Comparison of ENCODE assay signal across 21 cellular contexts in the genomic region with DNA sequence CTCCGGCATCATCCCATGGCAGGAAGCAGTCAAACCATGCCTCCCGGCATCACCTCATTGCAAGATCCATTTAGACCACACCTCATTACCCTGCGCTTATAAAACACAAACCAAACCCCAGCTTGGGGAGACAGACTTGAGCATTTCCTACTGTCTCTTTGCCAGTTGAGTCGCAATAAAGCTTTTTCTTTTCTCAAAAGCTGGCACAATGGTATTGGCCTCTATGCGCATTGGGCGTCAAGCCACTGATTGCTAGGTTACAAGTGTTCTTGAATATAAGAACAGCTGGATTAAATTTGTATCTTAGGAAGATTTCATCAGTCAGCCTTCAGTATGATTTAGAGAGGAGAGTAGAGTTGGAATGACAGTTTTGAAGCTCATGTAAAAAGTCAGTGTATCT.
"Had no signal": no experiment of that assay in that cellular context is flagged by ENCODE, and none has a peak within 500 bp of the region (broad histone marks: within the 10 kb centered on the region; RNA-seq: fewer than 3 reads in every experiment).

No MANE protein-coding gene starts in this region.

- ATAC-seq: gastrocnemius medialis, left ventricle myocardium superior had no signal

- H3K9me3 Mint-ChIP-seq: endodermal cell; stimulated activated naive B cell treated with anti-CD40 and anti-IgM and Interleukin-4, amounts not matched to agents 10 μg/mL and 1 μg/mL and 100 μg/mL, for 72 hours; T-helper 1 cell treated with Interleukin-12 subunit alpha and Interleukin-12 subunit beta and Interleukin-4 antibody, amounts not matched to agents 30 μg/mL and 1 μg/mL, for 36 hours had no signal

- H3K4me1 ChIP-seq: gastrocnemius medialis, right lobe of liver, testis, vagina had no signal

- H3K27ac ChIP-seq: coronary artery, gastrocnemius medialis, right lobe of liver, testis, vagina had no signal

- DNase-seq: activated CD4-positive, CD25-positive, alpha-beta regulatory T cell; activated CD8-positive, alpha-beta memory T cell treated with anti-CD3 and anti-CD28 coated beads for 24 hours; activated CD8-positive, alpha-beta memory T cell treated with anti-CD3 and anti-CD28 coated beads, Interleukin-2, amount 50 U/mL, for 4 hours; activated effector memory CD4-positive, alpha-beta T cell treated with anti-CD3 and anti-CD28 coated beads, Interleukin-2, amount 50 U/mL, for 16 hours; activated naive CD4-positive, alpha-beta T cell treated with anti-CD3 and anti-CD28 coated beads, Interleukin-2, amount 50 U/mL, for 16 hours; cerebellar nuclear complex; endodermal cell; gastrocnemius medialis; hippocampal formation; left ventricle myocardium superior; occipital lobe; posterior cingulate gyrus; right lobe of liver; stimulated activated naive B cell treated with anti-CD40 and anti-IgM and Interleukin-4, amounts not matched to agents 10 μg/mL and 1 μg/mL and 100 μg/mL, for 72 hours; testis had no signal

- H3K36me3 Mint-ChIP-seq: memory B cell; stimulated activated naive B cell treated with anti-CD40 and anti-IgM and Interleukin-4, amounts not matched to agents 10 μg/mL and 1 μg/mL and 100 μg/mL, for 72 hours; type B pancreatic cell had no signal

- H3K4me3 ChIP-seq: coronary artery, gastrocnemius medialis, right lobe of liver, skin epidermis, testis, vagina had no signal

- H3K9me3 ChIP-seq: gastrocnemius medialis, right lobe of liver, testis, vagina had no signal

- H3K27ac Mint-ChIP-seq: endodermal cell; memory B cell; stimulated activated naive B cell treated with anti-CD40 and anti-IgM and Interleukin-4, amounts not matched to agents 10 μg/mL and 1 μg/mL and 100 μg/mL, for 72 hours; type B pancreatic cell had no signal

- H3K4me1 Mint-ChIP-seq: memory B cell; stimulated activated naive B cell treated with anti-CD40 and anti-IgM and Interleukin-4, amounts not matched to agents 10 μg/mL and 1 μg/mL and 100 μg/mL, for 72 hours had no signal

- H3K36me3 ChIP-seq: gastrocnemius medialis, right lobe of liver, vagina had no signal

- H3K4me3 Mint-ChIP-seq: endodermal cell; memory B cell; stimulated activated naive B cell treated with anti-CD40 and anti-IgM and Interleukin-4, amounts not matched to agents 10 μg/mL and 1 μg/mL and 100 μg/mL, for 72 hours; T-helper 1 cell treated with Interleukin-12 subunit alpha and Interleukin-12 subunit beta and Interleukin-4 antibody, amounts not matched to agents 30 μg/mL and 1 μg/mL, for 36 hours; type B pancreatic cell had no signal

- H3K27me3 ChIP-seq: gastrocnemius medialis, right lobe of liver, testis, vagina had no signal
